ENCODE assay signal across 18 cellular contexts in genomic region chr16:85917012-85917411, GRCh38. TPM values are rescaled to one million over a fixed set of nuclear protein-coding genes. Genes with fewer than 3 reads are reported as not detected.
A peak's percentile ranks its signal among the peaks of the same experiment; 100 is the strongest.
DNase-seq lines count a peak whose midpoint lies in the region; ATAC-seq and TF ChIP-seq lines count a peak whose summit lies in the region.
"Had no signal": no experiment of that assay in that cellular context is flagged by ENCODE, and none has a peak within 500 bp of the region (broad histone marks: within the 10 kb centered on the region; RNA-seq: fewer than 3 reads in every experiment).

No MANE protein-coding gene starts in this region.

- ATAC-seq in psoas muscle = no peak

- H3K27ac ChIP-seq in Karpas-422 (ENCODE audit: low read length) = peak overlapping the region; percentile 40; the same call in 1 of the 2 replicates
- H3K27ac ChIP-seq in osteoblast (ENCODE audit: low read depth, low read length) = no peak overlapping the region
- no peak overlapping the region for H3K27ac ChIP-seq in psoas muscle
- no peak overlapping the region for H3K27ac ChIP-seq in mammary epithelial cell (ENCODE audit: insufficient read depth, low read depth, low read length)
- H3K27ac ChIP-seq: skin epidermis, tibial artery had no signal

- H2AFZ ChIP-seq in Karpas-422 (ENCODE audit: low read length) (no peak overlapping the region), osteoblast (ENCODE audit: low read length) (no peak overlapping the region), mammary epithelial cell (ENCODE audit: low read depth, low read length) (no peak overlapping the region)

- intact Hi-C loops in psoas muscle (cut with DNase I) (no loop called here), mammary epithelial cell (cut with micrococcal nuclease) (no loop called here)

- dilution Hi-C loops in mammary epithelial cell (cut with HindIII; ENCODE audit: low sequenced_read_pairs) = no loop called here

- no TSS peak for BruUV-seq in mammary epithelial cell (replicated peaks; lab: Mats Ljungman, UMichigan)

- in situ Hi-C loops in mammary epithelial cell (cut with MboI; ENCODE audit: low sequenced_read_pairs in 2 of 2) = no loop called here

- WGBS in psoas muscle, 3 donors = 81 to 86% (median 83%) methylated on average over 6 of the region's 6 CpGs
- 77% methylated on average over 6 of the region's 6 CpGs for WGBS in mammary epithelial cell (ENCODE audit: low coverage, missing lambda C conversion rate)

- H4K20me1 ChIP-seq in Karpas-422 (ENCODE audit: insufficient read depth, low read depth, low read length) = peaks cover 64% of the 10 kb centered on the region
- no peaks in the 10 kb centered on the region for H4K20me1 ChIP-seq in osteoblast (ENCODE audit: insufficient read depth, low read length)
- H4K20me1 ChIP-seq in mammary epithelial cell (ENCODE audit: insufficient read depth, low read length) = no peaks in the 10 kb centered on the region

- H3K4me3 ChIP-seq in GM12864 (ENCODE audit: low read depth, low read length) = no peak overlapping the region
- H3K4me3 ChIP-seq in Karpas-422 (ENCODE audit: low read length) = no peak overlapping the region
- no peak overlapping the region for H3K4me3 ChIP-seq in choroid plexus epithelial cell (ENCODE audit: low read depth, low read length)
- no peak overlapping the region for H3K4me3 ChIP-seq in osteoblast (ENCODE audit: insufficient read depth, low read length)
- H3K4me3 ChIP-seq in psoas muscle = no peak overlapping the region
- H3K4me3 ChIP-seq in MG63 = no peak overlapping the region
- no peak overlapping the region for H3K4me3 ChIP-seq in mammary epithelial cell (replicated peaks in 1 of 3; ENCODE audit: insufficient read depth in 1 of 3, low read depth in 2 of 3, low read length in 3 of 3)
- H3K4me3 ChIP-seq: HAP-1, skin epidermis, tibial artery had no signal

- H3K27me3 ChIP-seq in Karpas-422 (ENCODE audit: low read length) (no peaks in the 10 kb centered on the region), osteoblast (ENCODE audit: insufficient read depth, low read length) (no peaks in the 10 kb centered on the region), psoas muscle (ENCODE audit: insufficient read depth in 3 of 3, low read length in 2 of 3) (peaks cover 0 to 5% (median 2%) of the 10 kb centered on the region in 3 donors), MG63 (no peaks in the 10 kb centered on the region), mammary epithelial cell (ENCODE audit: insufficient read depth, low read length) (no peaks in the 10 kb centered on the region)

- peaks cover 46% of the 10 kb centered on the region for H3K4me1 ChIP-seq in Karpas-422 (ENCODE audit: low read length)
- no peaks in the 10 kb centered on the region for H3K4me1 ChIP-seq in osteoblast (ENCODE audit: insufficient read depth, low read length)
- H3K4me1 ChIP-seq in psoas muscle = no peaks in the 10 kb centered on the region
- no peaks in the 10 kb centered on the region for H3K4me1 ChIP-seq in mammary epithelial cell (ENCODE audit: insufficient read depth, low read length)
- H3K4me1 ChIP-seq: tibial artery had no signal

- no peaks in the 10 kb centered on the region for H3K9me3 ChIP-seq in Karpas-422 (ENCODE audit: low read length)
- no peaks in the 10 kb centered on the region for H3K9me3 ChIP-seq in osteoblast (ENCODE audit: low read depth, low read length)
- no peaks in the 10 kb centered on the region for H3K9me3 ChIP-seq in psoas muscle
- no peaks in the 10 kb centered on the region for H3K9me3 ChIP-seq in MG63
- no peaks in the 10 kb centered on the region for H3K9me3 ChIP-seq in mammary epithelial cell (replicated peaks; ENCODE audit: insufficient read depth, low read length)
- H3K9me3 ChIP-seq: HAP-1, tibial artery had no signal

- H3K9ac ChIP-seq in Karpas-422 (ENCODE audit: low read length) (no peak overlapping the region), mammary epithelial cell (ENCODE audit: insufficient read depth, low read length) (no peak overlapping the region)

- DNase-seq in GM12864 (ENCODE audit: low read depth) = no peak
- DNase-seq in Karpas-422 = peak; percentile 62
- no peak for DNase-seq in choroid plexus epithelial cell (ENCODE audit: low read depth)
- DNase-seq in osteoblast (ENCODE audit: insufficient read length, low spot score, missing footprints) = peak; percentile 73
- DNase-seq in psoas muscle = no peak
- no peak for DNase-seq in MG63
- no peak for DNase-seq in mammary epithelial cell
- no peak for DNase-seq in NCI-H2107 treated with DMSO at 0.1 percent for 48 hours (lab: John Stamatoyannopoulos, UW; ENCODE audit: unreplicated experiment)
- DNase-seq: activated CD8-positive, alpha-beta memory T cell treated with anti-CD3 and anti-CD28 coated beads, Interleukin-2, amount 50 U/mL, for 4 hours; amniotic stem cell; islet precursor cell; naive thymus-derived CD4-positive, alpha-beta T cell; NCI-H1092 treated with DMSO at 0.1 percent for 48 hours; NCI-H526 treated with DMSO at 0.1 percent for 48 hours; SIG-M5; tibial artery had no signal

- peaks cover 10% of the 10 kb centered on the region; the same call in 1 of the 2 replicates for H3K79me2 ChIP-seq in Karpas-422 (ENCODE audit: low read length)
- H3K79me2 ChIP-seq in osteoblast (ENCODE audit: insufficient read depth, low read length) = no peaks in the 10 kb centered on the region
- no peaks in the 10 kb centered on the region for H3K79me2 ChIP-seq in mammary epithelial cell (ENCODE audit: insufficient read depth, low read length)

- peaks cover 85% of the 10 kb centered on the region for H3K36me3 ChIP-seq in Karpas-422 (ENCODE audit: insufficient read depth, low read length)
- H3K36me3 ChIP-seq in osteoblast (ENCODE audit: insufficient read depth, low read length) = no peaks in the 10 kb centered on the region
- H3K36me3 ChIP-seq in psoas muscle (ENCODE audit: insufficient read depth in 1 of 2, low read depth in 1 of 2) = no peaks in the 10 kb centered on the region
- H3K36me3 ChIP-seq in MG63 = no peaks in the 10 kb centered on the region
- no peaks in the 10 kb centered on the region for H3K36me3 ChIP-seq in mammary epithelial cell (ENCODE audit: insufficient read depth, low read length)
- H3K36me3 ChIP-seq: HAP-1, tibial artery had no signal

- H3K4me2 ChIP-seq in Karpas-422 (ENCODE audit: low read depth, low read length, poor library complexity, severe bottlenecking) = no peak overlapping the region
- H3K4me2 ChIP-seq in osteoblast (ENCODE audit: insufficient read depth, low read length) = no peak overlapping the region
- no peak overlapping the region for H3K4me2 ChIP-seq in mammary epithelial cell (ENCODE audit: insufficient read depth, low read depth, low read length)

- peak; percentile 53 for TF ChIP-seq CTCF in GM12864 (IDR thresholded peaks at IDR 0.05; ENCODE audit: low read depth, low read length, missing control alignments)
- peak; percentile 23 for TF ChIP-seq CTCF in choroid plexus epithelial cell (conservative IDR thresholded peaks at IDR 0.05; ENCODE audit: low read depth, low read length)
- no peak for TF ChIP-seq CTCF in osteoblast (IDR thresholded peaks at IDR 0.05; ENCODE audit: extremely low read depth, low read depth, low read length)
- TF ChIP-seq CTCF in psoas muscle (IDR thresholded peaks at IDR 0.05) = no peak
- no peak for TF ChIP-seq CTCF in mammary epithelial cell (conservative IDR thresholded peaks at IDR 0.05 in 1 of 2, IDR thresholded peaks at IDR 0.05 in 1 of 2; ENCODE audit: extremely low read depth in 1 of 2, insufficient read depth in 1 of 2, low read depth in 1 of 2, low read length in 2 of 2)

- H3K9me2 ChIP-seq in Karpas-422 (replicated peaks; ENCODE audit: insufficient read depth, low read length) = no peaks in the 10 kb centered on the region

- CTCF ChIA-PET in mammary epithelial cell (lab: Charles Lee; ENCODE audit: low non-redundant PET) = no interaction called here

RNA-seq across cellular contexts. Expression of gene IRF8, which starts 18.1 kb away (rescaled TPM):
- 285 and 592 TPM in 2 replicates for total RNA-seq in Karpas-422 (2014; rRNA removed; shearing (Covaris generic); ENCODE audit: low replicate concordance)
- total RNA-seq in osteoblast = under 0.01 and 0.36 TPM in 2 replicates
- total RNA-seq in psoas muscle = 1 to 10 TPM; 1.1 to 2.8 (median 1.7) TPM
- under 1 TPM; 0.23 to 0.59 (median 0.59) TPM for polyA plus RNA-seq in psoas muscle
- total RNA-seq in MG63 (2014; rRNA removed; shearing (Covaris generic); ENCODE audit: low replicate concordance) = not detected in 2 replicates
- total RNA-seq in mammary epithelial cell = not detected
- not detected for polyA plus RNA-seq in mammary epithelial cell
- polyA minus RNA-seq in mammary epithelial cell = not detected

Comparison
In these comparisons a context has a peak if more than half of its experiments do, and no peak if none do; other contexts are left out.
1. DNase-seq: peak in Karpas-422 (single experiment) and osteoblast (single experiment); none in GM12864 (single experiment), choroid plexus epithelial cell (single experiment), psoas muscle (0 of 2), MG63 (single experiment), mammary epithelial cell (single experiment) and NCI-H2107 treated with DMSO at 0.1 percent for 48 hours (single experiment).
2. CTCF ChIP-seq: peak in GM12864 (single experiment) and choroid plexus epithelial cell (single experiment); none in osteoblast (single experiment), psoas muscle (single experiment) and mammary epithelial cell (0 of 2).
3. RNA of gene IRF8, which starts 18.1 kb away (total RNA-seq): 285 to 592 TPM in Karpas-422; 1.1 to 2.8 TPM in psoas muscle, under 0.01 to 0.36 TPM in osteoblast, not detected in mammary epithelial cell and not detected in MG63; every median in the first group is over 10 times any median in the second.